In the genomic region with DNA sequence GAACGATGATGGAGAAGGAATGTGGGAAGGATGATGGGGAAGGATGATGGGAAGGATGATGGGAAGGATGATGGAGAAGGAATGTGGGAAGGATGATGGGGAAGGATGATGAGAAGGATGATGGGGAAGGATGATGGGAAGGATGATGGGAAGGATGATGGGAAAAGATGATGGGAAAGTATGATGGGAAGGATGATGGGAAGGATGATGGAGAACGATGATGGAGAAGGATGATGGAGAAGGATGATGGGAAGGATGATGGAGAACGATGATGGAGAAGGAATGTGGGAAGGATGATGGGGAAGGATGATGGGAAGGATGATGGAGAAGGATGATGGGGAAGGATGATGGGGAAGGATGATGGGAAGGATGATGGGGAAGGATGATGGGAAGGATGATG, we compare ENCODE assay signal across 1 cellular context. TPM values are rescaled to one million over a fixed set of nuclear protein-coding genes. Genes with fewer than 3 reads are reported as not detected.
"Had no signal": no experiment of that assay in that cellular context is flagged by ENCODE, and none has a peak within 500 bp of the region (broad histone marks: within the 10 kb centered on the region; RNA-seq: fewer than 3 reads in every experiment).

No MANE protein-coding gene starts in this region.

RNA-seq across cellular contexts. Expression of a gene that starts 15.2 kb away (rescaled TPM):
- total RNA-seq: dermis microvascular lymphatic vessel endothelial cell had no signal
